ENCODE assay signal across 10 cellular contexts in the genomic region with DNA sequence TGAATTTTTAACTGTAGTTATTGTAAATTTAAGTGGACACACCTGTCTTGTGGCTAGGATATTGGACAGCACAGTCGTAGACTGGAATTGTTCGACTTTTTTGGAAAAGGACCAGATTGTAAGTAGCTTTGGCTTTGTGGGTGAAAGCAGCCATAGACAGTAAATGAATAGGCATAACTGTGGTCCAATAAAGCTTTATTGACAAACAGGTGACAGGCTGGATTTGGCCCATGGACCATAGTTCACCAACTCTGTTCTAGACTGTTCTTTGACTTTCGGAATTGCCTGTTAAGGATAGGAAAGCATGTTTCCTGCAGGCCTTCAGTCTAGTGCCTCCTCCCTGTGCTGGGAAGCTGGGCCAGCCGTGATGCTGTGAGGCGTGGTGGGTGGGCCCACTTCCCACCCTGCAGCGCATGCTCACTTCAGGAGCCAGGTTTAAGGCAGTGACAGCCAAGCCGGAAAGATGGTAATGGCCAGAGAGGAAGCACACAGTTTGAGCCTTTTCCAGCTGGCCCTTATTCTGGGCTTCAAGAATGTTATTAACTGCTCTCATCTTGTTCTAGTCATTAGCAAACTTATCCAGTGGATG. TPM values are rescaled to one million over a fixed set of nuclear protein-coding genes. Genes with fewer than 3 reads are reported as not detected.
DNase-seq lines count a peak whose midpoint lies in the region; ATAC-seq and TF ChIP-seq lines count a peak whose summit lies in the region.
"Had no signal": no experiment of that assay in that cellular context is flagged by ENCODE, and none has a peak within 500 bp of the region (broad histone marks: within the 10 kb centered on the region; RNA-seq: fewer than 3 reads in every experiment).

No MANE protein-coding gene starts in this region.

- H3K36me3 ChIP-seq in BLaER1 (peaks cover 59% of the 10 kb centered on the region), OCI-LY1 (ENCODE audit: insufficient read depth, low read length) (peaks cover 20% of the 10 kb centered on the region), brain microvascular endothelial cell (replicated peaks) (no peaks in the 10 kb centered on the region)

- no peaks in the 10 kb centered on the region for H3K9me3 Mint-ChIP-seq in natural killer cell

- no peaks in the 10 kb centered on the region for H3F3A ChIP-seq in OCI-LY1 (ENCODE audit: insufficient read depth, low read length)

- H3K9me2 ChIP-seq in OCI-LY1 (ENCODE audit: low read depth, low read length), result no peaks in the 10 kb centered on the region

- H3K27ac Mint-ChIP-seq in natural killer cell, result peak overlapping the region; percentile 97 to 99

- H3K4me1 ChIP-seq in BLaER1 (peaks cover 81% of the 10 kb centered on the region), OCI-LY1 (ENCODE audit: insufficient read depth, low read length, severe bottlenecking) (peaks cover 86% of the 10 kb centered on the region)

- H3K4me3 ChIP-seq in BLaER1, result peak overlapping the region; percentile 74
- peak overlapping the region; percentile 69 for H3K4me3 ChIP-seq in OCI-LY1 (ENCODE audit: low read depth, low read length, poor library complexity, severe bottlenecking)
- no peak overlapping the region for H3K4me3 ChIP-seq in brain microvascular endothelial cell (ENCODE audit: low read depth, low read length)

- peak overlapping the region; percentile 96 for H3K27ac ChIP-seq in BLaER1
- H3K27ac ChIP-seq in OCI-LY1 (ENCODE audit: low read depth, low read length, poor library complexity, severe bottlenecking), result peak overlapping the region; percentile 97
- no peak overlapping the region for H3K27ac ChIP-seq in brain microvascular endothelial cell
- H3K27ac ChIP-seq: epithelial cell of prostate had no signal

- peak; percentile 52 to 82 for DNase-seq in dermis microvascular lymphatic vessel endothelial cell (ENCODE audit: low read depth in 2 of 2)
- no peak for DNase-seq in natural killer cell
- no peak for DNase-seq in hippocampal formation (lab: John Stamatoyannopoulos, UW)
- no peak for DNase-seq in NCI-H2029 treated with DMSO at 0.1 percent for 48 hours (lab: John Stamatoyannopoulos, UW)
- no peak for DNase-seq in brain microvascular endothelial cell
- DNase-seq: NCI-H1417 had no signal

- no peaks in the 10 kb centered on the region for H3K27me3 Mint-ChIP-seq in natural killer cell (ENCODE audit: low read depth in 2 of 2)

- no peak overlapping the region for H2AFZ ChIP-seq in OCI-LY1 (ENCODE audit: low read length)

- peaks cover 6% of the 10 kb centered on the region for H3K36me3 Mint-ChIP-seq in natural killer cell

- H3K4me3 Mint-ChIP-seq in natural killer cell, result peak overlapping the region; percentile 98

- peak overlapping the region; percentile 99 for H3K4me2 ChIP-seq in BLaER1
- peak overlapping the region; percentile 69 for H3K4me2 ChIP-seq in OCI-LY1 (ENCODE audit: low read length)

- H3K79me2 ChIP-seq in OCI-LY1 (ENCODE audit: insufficient read depth, low read length), result peaks cover 74% of the 10 kb centered on the region

- H3K27me3 ChIP-seq in BLaER1 (no peaks in the 10 kb centered on the region), OCI-LY1 (ENCODE audit: insufficient read depth, low read length) (no peaks in the 10 kb centered on the region), brain microvascular endothelial cell (replicated peaks) (no peaks in the 10 kb centered on the region)

- H3K4me1 Mint-ChIP-seq in natural killer cell, result peaks cover 83 to 86% of the 10 kb centered on the region in 2 donors

- H3K9me3 ChIP-seq in BLaER1, result no peaks in the 10 kb centered on the region
- no peaks in the 10 kb centered on the region for H3K9me3 ChIP-seq in OCI-LY1 (ENCODE audit: low read length)

- no peak for TF ChIP-seq CTCF in OCI-LY1 (IDR thresholded peaks at IDR 0.05; ENCODE audit: low read length)
- no peak for TF ChIP-seq CTCF in natural killer cell (IDR thresholded peaks at IDR 0.05)
- TF ChIP-seq CTCF in brain microvascular endothelial cell (IDR thresholded peaks at IDR 0.05; ENCODE audit: low read depth, low read length, missing control alignments), result no peak

- H3K9ac ChIP-seq in BLaER1, result peak overlapping the region; percentile 93; the same call in 1 of the 2 replicates
- H3K9ac ChIP-seq in OCI-LY1 (ENCODE audit: low read length), result peak overlapping the region; percentile 88

- peaks cover 56% of the 10 kb centered on the region for H4K20me1 ChIP-seq in BLaER1
- H4K20me1 ChIP-seq in OCI-LY1 (ENCODE audit: insufficient read depth, low read length), result no peaks in the 10 kb centered on the region

- ATAC-seq in natural killer cell (no peak), GM19397 (IDR thresholded peaks at IDR 0.05; ENCODE audit: unreplicated experiment) (no peak)

- in situ Hi-C loops in brain microvascular endothelial cell (cut with HindIII; ENCODE audit: low pct_ligation_motif_present, low sequenced_read_pairs), result no loop called here

- intact Hi-C loops in natural killer cell (cut with micrococcal nuclease), result no loop called here

RNA-seq across cellular contexts. Expression of gene PPP2R5C, which starts 51.8 kb away (rescaled TPM):
- total RNA-seq in dermis microvascular lymphatic vessel endothelial cell, result 60.3 and 71.8 TPM in 2 replicates
- total RNA-seq in natural killer cell, result 100 to 1,000 TPM; 716 to 779 (median 736) TPM

Comparison
In these comparisons a context has a peak if more than half of its experiments do, and no peak if none do; other contexts are left out.
1. DNase-seq: peak in dermis microvascular lymphatic vessel endothelial cell (2 of 2); none in natural killer cell (single experiment), hippocampal formation (0 of 2), NCI-H2029 treated with DMSO at 0.1 percent for 48 hours (single experiment) and brain microvascular endothelial cell (single experiment).